ENCODE assay signal across 8 cellular contexts in the genomic region with DNA sequence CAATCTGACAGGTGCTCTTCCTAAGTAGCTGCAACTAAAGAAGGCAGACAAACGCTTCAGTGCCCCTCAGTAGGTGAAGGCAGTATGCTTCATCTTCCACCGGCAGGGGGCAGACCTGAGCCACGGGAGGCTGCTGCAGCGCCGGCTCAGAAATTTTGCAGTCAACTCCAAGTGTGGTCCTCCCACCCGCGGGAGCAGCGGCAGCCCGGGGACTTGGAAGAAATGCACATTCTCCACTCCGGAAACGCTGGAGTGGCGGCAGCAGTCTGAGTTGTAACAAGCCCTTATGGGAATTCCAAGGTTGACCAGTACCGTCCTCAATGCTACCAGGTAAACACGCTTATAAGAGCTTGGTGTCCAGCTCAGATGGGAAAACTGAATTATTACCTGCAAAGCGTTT. TPM values are rescaled to one million over a fixed set of nuclear protein-coding genes. Genes with fewer than 3 reads are reported as not detected.
DNase-seq lines count a peak whose midpoint lies in the region; ATAC-seq lines count a peak whose summit lies in the region.

No MANE protein-coding gene starts in this region.

- no peak overlapping the region for H3K4me3 Mint-ChIP-seq in activated naive CD4-positive, alpha-beta T cell treated with anti-CD3 and anti-CD28 coated beads, Interleukin-2, amount 10 ng/mL, durations not matched to agents 7 days and 5 days

- in situ Hi-C loops in Caki2 (cut with HindIII; ENCODE audit: low pct_unique_long_range_greater_than_20kb, low sequenced_read_pairs): loop anchor here (25.0 kb wide), 1 partner anchor 845 kb away; no protein-coding TSS in a partner anchor

- CTCF ChIA-PET in activated naive CD4-positive, alpha-beta T cell treated with anti-CD3 and anti-CD28 coated beads, Interleukin-2, amount 10 ng/mL, durations not matched to agents 7 days and 5 days (lab: Charles Lee): interaction anchor here (0.5 to 11.2 kb wide), 9 partner anchors 8 to 1174 kb away, joined by 3 to 84 read pairs (median 3); no protein-coding TSS in a partner anchor

- H3K4me1 Mint-ChIP-seq in activated naive CD4-positive, alpha-beta T cell treated with anti-CD3 and anti-CD28 coated beads, Interleukin-2, amount 10 ng/mL, durations not matched to agents 7 days and 5 days: peaks cover 40% of the 10 kb centered on the region

- H3K27ac Mint-ChIP-seq in activated naive CD4-positive, alpha-beta T cell treated with anti-CD3 and anti-CD28 coated beads, Interleukin-2, amount 10 ng/mL, durations not matched to agents 7 days and 5 days: no peak overlapping the region

- no peaks in the 10 kb centered on the region for H3K9me3 Mint-ChIP-seq in activated naive CD4-positive, alpha-beta T cell treated with anti-CD3 and anti-CD28 coated beads, Interleukin-2, amount 10 ng/mL, durations not matched to agents 7 days and 5 days

- peak; percentile 56 for ATAC-seq in GM19452 (IDR thresholded peaks at IDR 0.05; ENCODE audit: unreplicated experiment)

- intact Hi-C loops in head of caudate nucleus (cut with DNase I): loop anchor here (5.0 to 10.0 kb wide), 2 partner anchors 1170 to 1267 kb away; no protein-coding TSS in a partner anchor
- intact Hi-C loops in posterior vena cava (cut with DNase I): loop anchor here in 1 of 2 donors (10.0 kb wide), 1 partner anchor 1267 kb away; no protein-coding TSS in a partner anchor

- peaks cover 58% of the 10 kb centered on the region for H3K27me3 Mint-ChIP-seq in activated naive CD4-positive, alpha-beta T cell treated with anti-CD3 and anti-CD28 coated beads, Interleukin-2, amount 10 ng/mL, durations not matched to agents 7 days and 5 days

- DNase-seq in Caki2 (ENCODE audit: low read depth) (peak; percentile 76), HuH-7 (ENCODE audit: low spot score) (peak; percentile 86), SHP77 (lab: John Stamatoyannopoulos, UW) (peak; percentile 42 to 69), head of caudate nucleus (peak; percentile 66 to 94 (median 86)), posterior vena cava (ENCODE audit: low spot score) (peak; percentile 94), ureter (ENCODE audit: low spot score) (peak; percentile 83)
- peak; percentile 85 for DNase-seq in activated naive CD4-positive, alpha-beta T cell treated with anti-CD3 and anti-CD28 coated beads, Interleukin-2, amount 10 ng/mL, durations not matched to agents 7 days and 5 days

- H3K36me3 Mint-ChIP-seq in activated naive CD4-positive, alpha-beta T cell treated with anti-CD3 and anti-CD28 coated beads, Interleukin-2, amount 10 ng/mL, durations not matched to agents 7 days and 5 days: no peaks in the 10 kb centered on the region

RNA-seq across cellular contexts. Expression of gene IGFBP3, which starts 3.4 kb away (rescaled TPM):
- 354 and 370 TPM in 2 replicates for total RNA-seq in Caki2 (2014; rRNA removed; shearing (Covaris generic); ENCODE audit: low replicate concordance)
- total RNA-seq in posterior vena cava (100 to 1,000 TPM; 147 TPM), ureter (445 TPM)

RNA-seq across cellular contexts. Expression of gene IGFBP1, which starts 29.4 kb away (rescaled TPM):
- total RNA-seq in Caki2 (2014; rRNA removed; shearing (Covaris generic); ENCODE audit: low replicate concordance): 0.20 and 1.8 TPM in 2 replicates
- total RNA-seq in posterior vena cava (not detected), ureter (not detected)

RNA-seq across cellular contexts. Expression of gene CCDC201, which starts 44.8 kb away (rescaled TPM):
- total RNA-seq in Caki2 (2014; rRNA removed; shearing (Covaris generic); ENCODE audit: low replicate concordance): not detected in 2 replicates
- not detected for total RNA-seq in posterior vena cava
- total RNA-seq in ureter: not detected

Comparison
In these comparisons a context has a peak if more than half of its experiments do, and no peak if none do; other contexts are left out.
1. Peak in every context shown above with its lines: DNase-seq and ATAC-seq.